ENCODE assay signal across 8 cellular contexts in genomic region chr6:44237021-44237812, GRCh38. TPM values are rescaled to one million over a fixed set of nuclear protein-coding genes. Genes with fewer than 3 reads are reported as not detected.
DNase-seq lines count a peak whose midpoint lies in the region; ATAC-seq and TF ChIP-seq lines count a peak whose summit lies in the region.

No MANE protein-coding gene starts in this region.

- peak; percentile 74 for DNase-seq in DMS114 treated with DMSO at 0.1 percent for 48 hours (lab: John Stamatoyannopoulos, UW; ENCODE audit: unreplicated experiment)
- peak; percentile 98 for DNase-seq in LoVo (ENCODE audit: low spot score)
- DNase-seq in RWPE1 (ENCODE audit: low spot score) = peak; percentile 97
- DNase-seq in activated gamma-delta T cell treated with anti-CD3 and anti-CD28 coated beads, Interleukin-2, amount 50 U/mL, for 16 hours (ENCODE audit: low read depth) = peak; percentile 39
- DNase-seq in foreskin keratinocyte = peak; percentile 92 to 94
- DNase-seq in nephron progenitor cell = peak; percentile 59
- peak; percentile 95 for DNase-seq in thoracic aorta (ENCODE audit: low spot score)

- H3K4me1 ChIP-seq in foreskin keratinocyte (peaks cover 11% of the 10 kb centered on the region), thoracic aorta (ENCODE audit: control insufficient read depth in 1 of 2, low read depth in 2 of 2) (peaks cover 27 to 59% of the 10 kb centered on the region in 2 donors)

- peaks cover 10% of the 10 kb centered on the region for H3K36me3 ChIP-seq in thoracic aorta

- no peaks in the 10 kb centered on the region for H3K27me3 ChIP-seq in foreskin keratinocyte
- no peaks in the 10 kb centered on the region for H3K27me3 ChIP-seq in thoracic aorta (replicated peaks; ENCODE audit: insufficient read depth)

- TF ChIP-seq CTCF in RWPE1 (conservative IDR thresholded peaks at IDR 0.05; ENCODE audit: low read depth) (no peak), foreskin keratinocyte (conservative IDR thresholded peaks at IDR 0.05) (no peak), nephron progenitor cell (IDR thresholded peaks at IDR 0.05) (no peak), thoracic aorta (IDR thresholded peaks at IDR 0.05) (no peak)

- H3K4me3 Mint-ChIP-seq in nephron progenitor cell = peak overlapping the region; percentile 69

- H3K27ac Mint-ChIP-seq in nephron progenitor cell = no peak overlapping the region

- no peaks in the 10 kb centered on the region for H3K9me3 Mint-ChIP-seq in nephron progenitor cell

- H3K27me3 Mint-ChIP-seq in nephron progenitor cell (ENCODE audit: low read depth, poor library complexity) = peaks cover 27% of the 10 kb centered on the region

- peaks cover 2% of the 10 kb centered on the region for H3K36me3 Mint-ChIP-seq in nephron progenitor cell (ENCODE audit: low read depth)

- ATAC-seq in GM21825 (IDR thresholded peaks at IDR 0.05; ENCODE audit: unreplicated experiment) (peak; percentile 51), foreskin keratinocyte (peak; percentile 94), thoracic aorta (ENCODE audit: insufficient number of reproducible peaks, low FRiP score, low read depth) (peak; percentile 90)

- H3K9me3 ChIP-seq in thoracic aorta = no peaks in the 10 kb centered on the region

- POLR2A ChIA-PET in RWPE1 (lab: Yijun Ruan, JAX; ENCODE audit: low non-redundant PET) = interaction anchor here (1.8 kb wide), 1 partner anchor 10 kb away, joined by 5 read pairs; the partner anchor contains the start of gene HSP90AB1

- peak overlapping the region; percentile 79 for H3K4me3 ChIP-seq in thoracic aorta

- H3K27ac ChIP-seq in RWPE1 (peak overlapping the region; percentile 94), foreskin keratinocyte (peak overlapping the region; percentile 60), thoracic aorta (peak overlapping the region; percentile 96 to 98)

- CTCF ChIA-PET in RWPE1 (lab: Yijun Ruan, JAX) = interaction anchor here (0.6 to 1.6 kb wide), 22 partner anchors 9 to 597 kb away, joined by 3 to 11 read pairs (median 3); partner anchors contain the start of gene SLC29A1

- peaks cover 54% of the 10 kb centered on the region for H3K4me1 Mint-ChIP-seq in nephron progenitor cell

RNA-seq across cellular contexts. Expression of gene HSP90AB1, which starts 9.7 kb away (rescaled TPM):
- total RNA-seq in foreskin keratinocyte (1,007 and 1,222 TPM in 2 replicates), thoracic aorta (100 to 1,000 TPM; 405 to 695 TPM)
- polyA plus RNA-seq in foreskin keratinocyte = 607 and 798 TPM in 2 replicates

RNA-seq across cellular contexts. Expression of gene SLC29A1, which starts 13.8 kb away (rescaled TPM):
- total RNA-seq in foreskin keratinocyte (34.6 and 42.2 TPM in 2 replicates), thoracic aorta (100 to 1,000 TPM; 132 to 172 TPM)
- 42.1 and 50.9 TPM in 2 replicates for polyA plus RNA-seq in foreskin keratinocyte

RNA-seq across cellular contexts. Expression of gene SLC35B2, which starts 20.1 kb away (rescaled TPM):
- 76.7 and 77.0 TPM in 2 replicates for total RNA-seq in foreskin keratinocyte
- polyA plus RNA-seq in foreskin keratinocyte = 72.9 and 79.6 TPM in 2 replicates
- 10 to 100 TPM; 19.9 to 33.3 TPM for total RNA-seq in thoracic aorta

RNA-seq across cellular contexts. Expression of gene MYMX, which starts 20.5 kb away (rescaled TPM):
- total RNA-seq in foreskin keratinocyte (not detected in 2 replicates), thoracic aorta (not detected)
- not detected in 2 replicates for polyA plus RNA-seq in foreskin keratinocyte

RNA-seq across cellular contexts. Expression of gene NFKBIE, which starts 28.1 kb away (rescaled TPM):
- total RNA-seq in foreskin keratinocyte = 15.8 and 16.8 TPM in 2 replicates
- polyA plus RNA-seq in foreskin keratinocyte = 16.9 and 18.7 TPM in 2 replicates
- 10 to 100 TPM in 1 of 2 donors, 1 to 10 TPM in 1; 5.5 to 10.6 TPM for total RNA-seq in thoracic aorta

Comparison
In these comparisons a context has a peak if more than half of its experiments do, and no peak if none do; other contexts are left out.
1. Peak in every context shown above with its lines: DNase-seq, ATAC-seq, H3K4me3 ChIP-seq and H3K27ac ChIP-seq.
2. DNase-seq: peak in every context shown above with its lines; median percentile 98 in LoVo; 97 in RWPE1; 95 in thoracic aorta; 93 in foreskin keratinocyte; 74 in DMS114 treated with DMSO at 0.1 percent for 48 hours; 59 in nephron progenitor cell; 39 in activated gamma-delta T cell treated with anti-CD3 and anti-CD28 coated beads, Interleukin-2, amount 50 U/mL, for 16 hours.